Comparison of ENCODE assay signal across 3 cellular contexts in genomic region chr17:19100811-19101419, GRCh38. TPM values are rescaled to one million over a fixed set of nuclear protein-coding genes. Genes with fewer than 3 reads are reported as not detected.
"Had no signal": no experiment of that assay in that cellular context is flagged by ENCODE, and none has a peak within 500 bp of the region (broad histone marks: within the 10 kb centered on the region; RNA-seq: fewer than 3 reads in every experiment).

No MANE protein-coding gene starts in this region.

RNA-seq across cellular contexts. Expression of gene GRAPL, which starts 26.5 kb away (rescaled TPM):
- total RNA-seq: epithelial cell of proximal tubule, kidney epithelial cell had no signal
- polyA plus RNA-seq: keratinocyte had no signal
